In genomic region chr12:18139989-18140596, GRCh38 we compare ENCODE assay signal across 9 cellular contexts. TPM values are rescaled to one million over a fixed set of nuclear protein-coding genes. Genes with fewer than 3 reads are reported as not detected.
A peak's percentile ranks its signal among the peaks of the same experiment; 100 is the strongest.
DNase-seq lines count a peak whose midpoint lies in the region; ATAC-seq and TF ChIP-seq lines count a peak whose summit lies in the region.
"Had no signal": no experiment of that assay in that cellular context is flagged by ENCODE, and none has a peak within 500 bp of the region (broad histone marks: within the 10 kb centered on the region; RNA-seq: fewer than 3 reads in every experiment).

No MANE protein-coding gene starts in this region.

- H3K4me2 ChIP-seq in osteoblast (ENCODE audit: insufficient read depth, low read length): no peak overlapping the region

- 1 to 10% (median 5%) methylated on average over 1 of the region's 1 CpG for WGBS in ovary, 3 donors

- ATAC-seq in GM19035 (IDR thresholded peaks at IDR 0.05; ENCODE audit: unreplicated experiment) (peak; percentile 46), HG03045 (IDR thresholded peaks at IDR 0.05; ENCODE audit: unreplicated experiment) (no peak), GM18873 (IDR thresholded peaks at IDR 0.05; ENCODE audit: low FRiP score, unreplicated experiment) (no peak)

- no peak for TF ChIP-seq EP300 in ovary (IDR thresholded peaks at IDR 0.05)

- H3K4me3 ChIP-seq in coronary artery: no peak overlapping the region
- H3K4me3 ChIP-seq in osteoblast (ENCODE audit: insufficient read depth, low read length): no peak overlapping the region
- no peak overlapping the region for H3K4me3 ChIP-seq in ovary

- H3K4me1 ChIP-seq in osteoblast (ENCODE audit: insufficient read depth, low read length) (peaks cover 11% of the 10 kb centered on the region), ovary (ENCODE audit: insufficient read depth) (no peaks in the 10 kb centered on the region)

- intact Hi-C loops in ovary (cut with DNase I): no loop called here

- H3K36me3 ChIP-seq in osteoblast (ENCODE audit: insufficient read depth, low read length) (no peaks in the 10 kb centered on the region), ovary (no peaks in the 10 kb centered on the region)

- H3K27ac ChIP-seq in coronary artery (no peak overlapping the region), osteoblast (ENCODE audit: low read depth, low read length) (no peak overlapping the region), ovary (no peak overlapping the region)
- H3K27ac ChIP-seq: epithelial cell of prostate had no signal

- no peak overlapping the region for H2AFZ ChIP-seq in osteoblast (ENCODE audit: low read length)

- H3K9me3 ChIP-seq in osteoblast (ENCODE audit: low read depth, low read length): no peaks in the 10 kb centered on the region
- no peaks in the 10 kb centered on the region for H3K9me3 ChIP-seq in ovary

- no peaks in the 10 kb centered on the region for H3K27me3 ChIP-seq in osteoblast (ENCODE audit: insufficient read depth, low read length)
- no peaks in the 10 kb centered on the region for H3K27me3 ChIP-seq in ovary

- DNase-seq in AML-193 (lab: John Stamatoyannopoulos, UW): peak; percentile 48
- peak; percentile 33 for DNase-seq in NCI-H2227 (lab: John Stamatoyannopoulos, UW; ENCODE audit: unreplicated experiment)
- no peak for DNase-seq in coronary artery (ENCODE audit: low spot score)
- no peak for DNase-seq in osteoblast (ENCODE audit: insufficient read length, low spot score, missing footprints)
- no peak for DNase-seq in ovary

- TF ChIP-seq POLR2A in ovary (IDR thresholded peaks at IDR 0.05): no peak

- no peaks in the 10 kb centered on the region for H3K79me2 ChIP-seq in osteoblast (ENCODE audit: insufficient read depth, low read length)

- no peaks in the 10 kb centered on the region for H4K20me1 ChIP-seq in osteoblast (ENCODE audit: insufficient read depth, low read length)

- TF ChIP-seq CTCF in coronary artery (IDR thresholded peaks at IDR 0.05) (peak; percentile 50), osteoblast (IDR thresholded peaks at IDR 0.05; ENCODE audit: extremely low read depth, low read depth, low read length) (peak; percentile 61), ovary (IDR thresholded peaks at IDR 0.05) (peak in 1 of 3 donors; percentile 38)

RNA-seq across cellular contexts. Expression of gene RERGL, which starts 50.1 kb away (rescaled TPM):
- total RNA-seq in osteoblast (not detected in 2 replicates), ovary (10 to 100 TPM in 1 of 7 donors, 1 to 10 TPM in 5, under 1 TPM in 1; 0.48 to 11.1 (median 4.5) TPM)
- 10 to 100 TPM; 57.5 to 62.9 TPM for polyA plus RNA-seq in ovary

Comparison
In these comparisons a context has a peak if more than half of its experiments do, and no peak if none do; other contexts are left out.
1. DNase-seq: peak in AML-193 (2 of 2) and NCI-H2227 (single experiment); none in coronary artery (single experiment), osteoblast (single experiment) and ovary (0 of 5).